15 cellular contexts compared by ENCODE assay signal in genomic region chr12:88243886-88244491, GRCh38.
"Had no signal": no experiment of that assay in that cellular context is flagged by ENCODE, and none has a peak within 500 bp of the region (broad histone marks: within the 10 kb centered on the region; RNA-seq: fewer than 3 reads in every experiment).

No MANE protein-coding gene starts in this region.

- H3K36me3 ChIP-seq: heart left ventricle, neutrophil, right atrium auricular region, tibial artery had no signal

- H3K9me3 ChIP-seq: neutrophil, right atrium auricular region, tibial artery had no signal

- H3K4me3 Mint-ChIP-seq: activated CD4-positive, alpha-beta memory T cell treated with anti-CD3 and anti-CD28 coated beads for 36 hours; effector memory CD8-positive, alpha-beta T cell; mesothelial cell of epicardium had no signal

- H3K27ac Mint-ChIP-seq: effector memory CD8-positive, alpha-beta T cell; mesothelial cell of epicardium had no signal

- H3K9me3 Mint-ChIP-seq: effector memory CD8-positive, alpha-beta T cell had no signal

- H3K27me3 Mint-ChIP-seq: effector memory CD8-positive, alpha-beta T cell had no signal

- DNase-seq: activated CD4-positive, alpha-beta memory T cell treated with anti-CD3 and anti-CD28 coated beads for 36 hours; activated CD4-positive, CD25-positive, alpha-beta regulatory T cell treated with anti-CD3 and anti-CD28 coated beads, Interleukin-2, amount 50 U/mL, for 72 hours; activated naive CD4-positive, alpha-beta T cell treated with Interleukin-2 at 50 U/mL for 16 hours; cortex of kidney; effector memory CD8-positive, alpha-beta T cell; heart left ventricle; left ventricle myocardium superior; SW 1271; tibial artery had no signal

- H3K27me3 ChIP-seq: foreskin keratinocyte, heart left ventricle, neutrophil, right atrium auricular region, tibial artery had no signal

- H3K4me1 ChIP-seq: right atrium auricular region had no signal

- H3K4me3 ChIP-seq: heart left ventricle, right atrium auricular region, skin epidermis, tibial artery had no signal

- H3K36me3 Mint-ChIP-seq: mesothelial cell of epicardium had no signal

- ATAC-seq: effector memory CD8-positive, alpha-beta T cell; foreskin keratinocyte; heart left ventricle; left ventricle myocardium superior had no signal

- H3K27ac ChIP-seq: epithelial cell of prostate, foreskin keratinocyte, neutrophil, right atrium auricular region had no signal
